In genomic region chr5:125117556-125117955, GRCh38 we compare ENCODE assay signal across 30 cellular contexts.
DNase-seq lines count a peak whose midpoint lies in the region; ATAC-seq and TF ChIP-seq lines count a peak whose summit lies in the region.
"Had no signal": no experiment of that assay in that cellular context is flagged by ENCODE, and none has a peak within 500 bp of the region (broad histone marks: within the 10 kb centered on the region; RNA-seq: fewer than 3 reads in every experiment).

No MANE protein-coding gene starts in this region.

- DNase-seq in AG08396 (ENCODE audit: low spot score) (peak; percentile 3), EL (peak; percentile 54), NCI-H524 treated with DMSO at 0.1 percent for 48 hours (lab: John Stamatoyannopoulos, UW) (peak; percentile 58), foreskin fibroblast (peak; percentile 89 to 91), NCI-H2029 treated with DMSO at 0.1 percent for 48 hours (lab: John Stamatoyannopoulos, UW) (no peak), NCI-H2196 (lab: John Stamatoyannopoulos, UW; ENCODE audit: unreplicated experiment) (no peak)
- DNase-seq: activated CD4-positive, CD25-positive, alpha-beta regulatory T cell treated with anti-CD3 and anti-CD28 coated beads, Interleukin-2, amount 50 U/mL, for 72 hours; activated gamma-delta T cell treated with Interleukin-2 at 50 U/mL for 16 hours; activated T-cell treated with anti-CD3 and anti-CD28 coated beads, Interleukin-2, amount 50 U/mL, for 1 hour; CD4-positive, alpha-beta T cell; DMS153; effector CD4-positive, alpha-beta T cell; foreskin keratinocyte; hippocampal formation; immature natural killer cell; Kasumi-1; left lung; natural killer cell; NCI-H1930; NK-92 treated with Interleukin-12 subunit alpha and Interleukin-12 subunit beta, amount 100 ng/mL, for 24 hours; ovary; retina; SIG-M5; spleen; stimulated activated CD4-positive, alpha-beta T cell treated with anti-CD3 and anti-CD28 coated beads, Interleukin-2, amount 100 ng/mL, for 48 hours; upper lobe of right lung had no signal

- no peak overlapping the region for H3K4me3 ChIP-seq in foreskin fibroblast (ENCODE audit: low read depth in 1 of 2, low read length in 2 of 2)
- H3K4me3 ChIP-seq: GM12878, left lung, ovary, spleen, upper lobe of right lung had no signal

- ATAC-seq in esophagus mucosa (no peak), GM18511 (IDR thresholded peaks at IDR 0.05; ENCODE audit: unreplicated experiment) (no peak)
- ATAC-seq: foreskin keratinocyte; GM12878; left lung; natural killer cell; stimulated activated effector memory CD8-positive, alpha-beta T cell treated with anti-CD3 and anti-CD28 coated beads, Interleukin-12 subunit alpha, Interleukin-12 subunit beta, amount 100 ng/mL, for 72 hours; upper lobe of right lung had no signal

- no peak for TF ChIP-seq CTCF in foreskin fibroblast (IDR thresholded peaks at IDR 0.05; ENCODE audit: low read depth, low read length)

Comparison
In these comparisons a context has a peak if more than half of its experiments do, and no peak if none do; other contexts are left out.
1. DNase-seq: peak in AG08396 (single experiment), EL (single experiment), NCI-H524 treated with DMSO at 0.1 percent for 48 hours (single experiment) and foreskin fibroblast (2 of 2); none in NCI-H2029 treated with DMSO at 0.1 percent for 48 hours (single experiment) and NCI-H2196 (single experiment).